Comparison of ENCODE assay signal across 2 cellular contexts in the genomic region with DNA sequence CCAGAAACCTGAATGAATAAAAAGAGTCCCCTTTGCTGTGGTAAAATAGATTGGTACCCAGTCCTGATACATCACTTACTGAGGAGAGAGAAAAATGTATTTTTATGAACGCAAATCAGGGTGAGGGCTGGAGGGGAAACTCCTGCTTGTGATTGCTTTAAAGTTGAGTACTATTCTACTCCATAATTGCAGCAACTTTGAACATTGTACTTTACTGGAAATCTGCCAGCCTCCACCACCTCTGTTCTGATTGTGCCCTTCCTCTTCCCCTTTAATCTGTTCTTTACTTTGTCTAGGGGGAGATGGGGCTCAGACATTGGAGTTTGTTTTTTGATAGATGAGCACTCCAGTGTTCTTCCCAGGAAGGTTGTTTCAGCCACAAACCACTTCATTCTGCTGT.
TF ChIP-seq lines count a peak whose summit lies in the region.

No MANE protein-coding gene starts in this region.

TF ChIP-seq in HepG2, 621 proteins besides CTCF, POLR2A, EP300 and RAD21:
- TF ChIP-seq, protein P1, sequence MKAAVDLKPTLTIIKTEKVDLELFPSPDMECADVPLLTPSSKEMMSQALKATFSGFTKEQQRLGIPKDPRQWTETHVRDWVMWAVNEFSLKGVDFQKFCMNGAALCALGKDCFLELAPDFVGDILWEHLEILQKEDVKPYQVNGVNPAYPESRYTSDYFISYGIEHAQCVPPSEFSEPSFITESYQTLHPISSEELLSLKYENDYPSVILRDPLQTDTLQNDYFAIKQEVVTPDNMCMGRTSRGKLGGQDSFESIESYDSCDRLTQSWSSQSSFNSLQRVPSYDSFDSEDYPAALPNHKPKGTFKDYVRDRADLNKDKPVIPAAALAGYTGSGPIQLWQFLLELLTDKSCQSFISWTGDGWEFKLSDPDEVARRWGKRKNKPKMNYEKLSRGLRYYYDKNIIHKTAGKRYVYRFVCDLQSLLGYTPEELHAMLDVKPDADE (CRISPR knock-in tag; IDR thresholded peaks at IDR 0.05) = no peak
- TF ChIP-seq ZNF589 (CRISPR knock-in tag; conservative IDR thresholded peaks at IDR 0.05) (no peak), POLR2AphosphoS2 (IDR thresholded peaks at IDR 0.05; ENCODE audit: low read depth, low read length) (no peak), FOXM1 (CRISPR knock-in tag; IDR thresholded peaks at IDR 0.05) (no peak), CBFB (CRISPR knock-in tag; IDR thresholded peaks at IDR 0.05) (no peak), YY1 (IDR thresholded peaks at IDR 0.05; ENCODE audit: insufficient read depth, insufficient replicate concordance, low read depth, low read length) (no peak), KDM5A (IDR thresholded peaks at IDR 0.05; ENCODE audit: borderline replicate concordance, low read length) (no peak), ZNF75D (CRISPR knock-in tag; IDR thresholded peaks at IDR 0.05; ENCODE audit: borderline replicate concordance) (no peak), MBD4 (IDR thresholded peaks at IDR 0.05; ENCODE audit: borderline replicate concordance, low read length) (no peak), ZNF337 (CRISPR knock-in tag; IDR thresholded peaks at IDR 0.05; ENCODE audit: borderline replicate concordance, low read depth) (no peak)

TF ChIP-seq in WTC11, 78 proteins besides CTCF, POLR2A, EP300 and RAD21:
- no peak for TF ChIP-seq ZNF263 (CRISPR knock-in tag; IDR thresholded peaks at IDR 0.05; ENCODE audit: low read depth)
- TF ChIP-seq, protein P2, sequence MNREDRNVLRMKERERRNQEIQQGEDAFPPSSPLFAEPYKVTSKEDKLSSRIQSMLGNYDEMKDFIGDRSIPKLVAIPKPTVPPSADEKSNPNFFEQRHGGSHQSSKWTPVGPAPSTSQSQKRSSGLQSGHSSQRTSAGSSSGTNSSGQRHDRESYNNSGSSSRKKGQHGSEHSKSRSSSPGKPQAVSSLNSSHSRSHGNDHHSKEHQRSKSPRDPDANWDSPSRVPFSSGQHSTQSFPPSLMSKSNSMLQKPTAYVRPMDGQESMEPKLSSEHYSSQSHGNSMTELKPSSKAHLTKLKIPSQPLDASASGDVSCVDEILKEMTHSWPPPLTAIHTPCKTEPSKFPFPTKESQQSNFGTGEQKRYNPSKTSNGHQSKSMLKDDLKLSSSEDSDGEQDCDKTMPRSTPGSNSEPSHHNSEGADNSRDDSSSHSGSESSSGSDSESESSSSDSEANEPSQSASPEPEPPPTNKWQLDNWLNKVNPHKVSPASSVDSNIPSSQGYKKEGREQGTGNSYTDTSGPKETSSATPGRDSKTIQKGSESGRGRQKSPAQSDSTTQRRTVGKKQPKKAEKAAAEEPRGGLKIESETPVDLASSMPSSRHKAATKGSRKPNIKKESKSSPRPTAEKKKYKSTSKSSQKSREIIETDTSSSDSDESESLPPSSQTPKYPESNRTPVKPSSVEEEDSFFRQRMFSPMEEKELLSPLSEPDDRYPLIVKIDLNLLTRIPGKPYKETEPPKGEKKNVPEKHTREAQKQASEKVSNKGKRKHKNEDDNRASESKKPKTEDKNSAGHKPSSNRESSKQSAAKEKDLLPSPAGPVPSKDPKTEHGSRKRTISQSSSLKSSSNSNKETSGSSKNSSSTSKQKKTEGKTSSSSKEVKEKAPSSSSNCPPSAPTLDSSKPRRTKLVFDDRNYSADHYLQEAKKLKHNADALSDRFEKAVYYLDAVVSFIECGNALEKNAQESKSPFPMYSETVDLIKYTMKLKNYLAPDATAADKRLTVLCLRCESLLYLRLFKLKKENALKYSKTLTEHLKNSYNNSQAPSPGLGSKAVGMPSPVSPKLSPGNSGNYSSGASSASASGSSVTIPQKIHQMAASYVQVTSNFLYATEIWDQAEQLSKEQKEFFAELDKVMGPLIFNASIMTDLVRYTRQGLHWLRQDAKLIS (CRISPR knock-in tag; IDR thresholded peaks at IDR 0.05; ENCODE audit: borderline replicate concordance) = no peak
- no peak for TF ChIP-seq GRHL2 (CRISPR knock-in tag; IDR thresholded peaks at IDR 0.05; ENCODE audit: insufficient replicate concordance, severe bottlenecking)
- TF ChIP-seq, protein P3, sequence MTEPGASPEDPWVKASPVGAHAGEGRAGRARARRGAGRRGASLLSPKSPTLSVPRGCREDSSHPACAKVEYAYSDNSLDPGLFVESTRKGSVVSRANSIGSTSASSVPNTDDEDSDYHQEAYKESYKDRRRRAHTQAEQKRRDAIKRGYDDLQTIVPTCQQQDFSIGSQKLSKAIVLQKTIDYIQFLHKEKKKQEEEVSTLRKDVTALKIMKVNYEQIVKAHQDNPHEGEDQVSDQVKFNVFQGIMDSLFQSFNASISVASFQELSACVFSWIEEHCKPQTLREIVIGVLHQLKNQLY (CRISPR knock-in tag; IDR thresholded peaks at IDR 0.05) = no peak
- no peak for TF ChIP-seq ZNF671 (CRISPR knock-in tag; IDR thresholded peaks at IDR 0.05)
- no peak for TF ChIP-seq SP1 (CRISPR knock-in tag; conservative IDR thresholded peaks at IDR 0.05)
- TF ChIP-seq, protein P4, sequence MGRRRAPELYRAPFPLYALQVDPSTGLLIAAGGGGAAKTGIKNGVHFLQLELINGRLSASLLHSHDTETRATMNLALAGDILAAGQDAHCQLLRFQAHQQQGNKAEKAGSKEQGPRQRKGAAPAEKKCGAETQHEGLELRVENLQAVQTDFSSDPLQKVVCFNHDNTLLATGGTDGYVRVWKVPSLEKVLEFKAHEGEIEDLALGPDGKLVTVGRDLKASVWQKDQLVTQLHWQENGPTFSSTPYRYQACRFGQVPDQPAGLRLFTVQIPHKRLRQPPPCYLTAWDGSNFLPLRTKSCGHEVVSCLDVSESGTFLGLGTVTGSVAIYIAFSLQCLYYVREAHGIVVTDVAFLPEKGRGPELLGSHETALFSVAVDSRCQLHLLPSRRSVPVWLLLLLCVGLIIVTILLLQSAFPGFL (CRISPR knock-in tag; IDR thresholded peaks at IDR 0.05; ENCODE audit: borderline replicate concordance) = no peak
- TF ChIP-seq, protein P5, sequence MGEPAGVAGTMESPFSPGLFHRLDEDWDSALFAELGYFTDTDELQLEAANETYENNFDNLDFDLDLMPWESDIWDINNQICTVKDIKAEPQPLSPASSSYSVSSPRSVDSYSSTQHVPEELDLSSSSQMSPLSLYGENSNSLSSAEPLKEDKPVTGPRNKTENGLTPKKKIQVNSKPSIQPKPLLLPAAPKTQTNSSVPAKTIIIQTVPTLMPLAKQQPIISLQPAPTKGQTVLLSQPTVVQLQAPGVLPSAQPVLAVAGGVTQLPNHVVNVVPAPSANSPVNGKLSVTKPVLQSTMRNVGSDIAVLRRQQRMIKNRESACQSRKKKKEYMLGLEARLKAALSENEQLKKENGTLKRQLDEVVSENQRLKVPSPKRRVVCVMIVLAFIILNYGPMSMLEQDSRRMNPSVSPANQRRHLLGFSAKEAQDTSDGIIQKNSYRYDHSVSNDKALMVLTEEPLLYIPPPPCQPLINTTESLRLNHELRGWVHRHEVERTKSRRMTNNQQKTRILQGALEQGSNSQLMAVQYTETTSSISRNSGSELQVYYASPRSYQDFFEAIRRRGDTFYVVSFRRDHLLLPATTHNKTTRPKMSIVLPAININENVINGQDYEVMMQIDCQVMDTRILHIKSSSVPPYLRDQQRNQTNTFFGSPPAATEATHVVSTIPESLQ (CRISPR knock-in tag; IDR thresholded peaks at IDR 0.05) = no peak
- TF ChIP-seq, protein P6, sequence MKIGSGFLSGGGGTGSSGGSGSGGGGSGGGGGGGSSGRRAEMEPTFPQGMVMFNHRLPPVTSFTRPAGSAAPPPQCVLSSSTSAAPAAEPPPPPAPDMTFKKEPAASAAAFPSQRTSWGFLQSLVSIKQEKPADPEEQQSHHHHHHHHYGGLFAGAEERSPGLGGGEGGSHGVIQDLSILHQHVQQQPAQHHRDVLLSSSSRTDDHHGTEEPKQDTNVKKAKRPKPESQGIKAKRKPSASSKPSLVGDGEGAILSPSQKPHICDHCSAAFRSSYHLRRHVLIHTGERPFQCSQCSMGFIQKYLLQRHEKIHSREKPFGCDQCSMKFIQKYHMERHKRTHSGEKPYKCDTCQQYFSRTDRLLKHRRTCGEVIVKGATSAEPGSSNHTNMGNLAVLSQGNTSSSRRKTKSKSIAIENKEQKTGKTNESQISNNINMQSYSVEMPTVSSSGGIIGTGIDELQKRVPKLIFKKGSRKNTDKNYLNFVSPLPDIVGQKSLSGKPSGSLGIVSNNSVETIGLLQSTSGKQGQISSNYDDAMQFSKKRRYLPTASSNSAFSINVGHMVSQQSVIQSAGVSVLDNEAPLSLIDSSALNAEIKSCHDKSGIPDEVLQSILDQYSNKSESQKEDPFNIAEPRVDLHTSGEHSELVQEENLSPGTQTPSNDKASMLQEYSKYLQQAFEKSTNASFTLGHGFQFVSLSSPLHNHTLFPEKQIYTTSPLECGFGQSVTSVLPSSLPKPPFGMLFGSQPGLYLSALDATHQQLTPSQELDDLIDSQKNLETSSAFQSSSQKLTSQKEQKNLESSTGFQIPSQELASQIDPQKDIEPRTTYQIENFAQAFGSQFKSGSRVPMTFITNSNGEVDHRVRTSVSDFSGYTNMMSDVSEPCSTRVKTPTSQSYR (CRISPR knock-in tag; IDR thresholded peaks at IDR 0.05) = no peak
- TF ChIP-seq FOXJ3 (CRISPR knock-in tag; IDR thresholded peaks at IDR 0.05; ENCODE audit: borderline replicate concordance) = no peak
- TF ChIP-seq, protein P7, sequence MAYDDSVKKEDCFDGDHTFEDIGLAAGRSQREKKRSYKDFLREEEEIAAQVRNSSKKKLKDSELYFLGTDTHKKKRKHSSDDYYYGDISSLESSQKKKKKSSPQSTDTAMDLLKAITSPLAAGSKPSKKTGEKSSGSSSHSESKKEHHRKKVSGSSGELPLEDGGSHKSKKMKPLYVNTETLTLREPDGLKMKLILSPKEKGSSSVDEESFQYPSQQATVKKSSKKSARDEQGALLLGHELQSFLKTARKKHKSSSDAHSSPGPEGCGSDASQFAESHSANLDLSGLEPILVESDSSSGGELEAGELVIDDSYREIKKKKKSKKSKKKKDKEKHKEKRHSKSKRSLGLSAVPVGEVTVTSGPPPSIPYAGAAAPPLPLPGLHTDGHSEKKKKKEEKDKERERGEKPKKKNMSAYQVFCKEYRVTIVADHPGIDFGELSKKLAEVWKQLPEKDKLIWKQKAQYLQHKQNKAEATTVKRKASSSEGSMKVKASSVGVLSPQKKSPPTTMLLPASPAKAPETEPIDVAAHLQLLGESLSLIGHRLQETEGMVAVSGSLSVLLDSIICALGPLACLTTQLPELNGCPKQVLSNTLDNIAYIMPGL (CRISPR knock-in tag; IDR thresholded peaks at IDR 0.05) = no peak
- TF ChIP-seq, protein P8, sequence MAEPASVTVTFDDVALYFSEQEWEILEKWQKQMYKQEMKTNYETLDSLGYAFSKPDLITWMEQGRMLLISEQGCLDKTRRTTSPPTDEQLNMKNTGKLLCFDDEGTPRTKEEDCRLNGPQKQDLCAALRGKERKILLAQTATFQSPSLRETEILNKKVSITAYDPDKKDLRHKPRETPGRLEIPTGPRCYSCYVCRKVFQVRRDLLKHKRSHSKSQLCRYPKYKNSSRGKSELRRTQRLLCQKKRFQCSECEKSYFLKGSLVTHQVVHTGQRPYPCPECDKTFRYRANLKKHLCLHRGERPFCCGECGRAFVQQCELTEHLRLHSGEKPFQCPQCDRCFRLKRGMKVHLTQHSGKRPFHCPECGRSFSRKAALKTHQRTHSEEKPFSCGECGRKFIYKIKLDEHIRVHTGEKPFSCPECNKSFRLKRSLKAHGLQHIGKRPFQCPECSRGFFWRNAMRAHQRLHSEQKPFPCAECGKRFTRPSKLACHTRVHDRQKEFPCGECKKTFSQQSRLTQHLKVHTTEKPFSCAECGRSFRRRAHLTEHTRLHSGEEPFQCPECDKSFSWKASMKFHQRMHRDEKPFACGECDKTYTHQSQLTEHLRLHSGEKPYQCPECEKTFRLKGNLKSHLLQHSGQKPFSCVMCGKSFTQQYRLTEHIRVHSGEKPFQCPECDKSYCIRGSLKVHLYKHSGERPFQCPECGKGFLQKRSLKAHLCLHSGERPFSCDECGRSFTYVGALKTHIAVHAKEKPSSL (CRISPR knock-in tag; conservative IDR thresholded peaks at IDR 0.05) = no peak
